Comparison of ENCODE assay signal across 8 cellular contexts in the genomic region with DNA sequence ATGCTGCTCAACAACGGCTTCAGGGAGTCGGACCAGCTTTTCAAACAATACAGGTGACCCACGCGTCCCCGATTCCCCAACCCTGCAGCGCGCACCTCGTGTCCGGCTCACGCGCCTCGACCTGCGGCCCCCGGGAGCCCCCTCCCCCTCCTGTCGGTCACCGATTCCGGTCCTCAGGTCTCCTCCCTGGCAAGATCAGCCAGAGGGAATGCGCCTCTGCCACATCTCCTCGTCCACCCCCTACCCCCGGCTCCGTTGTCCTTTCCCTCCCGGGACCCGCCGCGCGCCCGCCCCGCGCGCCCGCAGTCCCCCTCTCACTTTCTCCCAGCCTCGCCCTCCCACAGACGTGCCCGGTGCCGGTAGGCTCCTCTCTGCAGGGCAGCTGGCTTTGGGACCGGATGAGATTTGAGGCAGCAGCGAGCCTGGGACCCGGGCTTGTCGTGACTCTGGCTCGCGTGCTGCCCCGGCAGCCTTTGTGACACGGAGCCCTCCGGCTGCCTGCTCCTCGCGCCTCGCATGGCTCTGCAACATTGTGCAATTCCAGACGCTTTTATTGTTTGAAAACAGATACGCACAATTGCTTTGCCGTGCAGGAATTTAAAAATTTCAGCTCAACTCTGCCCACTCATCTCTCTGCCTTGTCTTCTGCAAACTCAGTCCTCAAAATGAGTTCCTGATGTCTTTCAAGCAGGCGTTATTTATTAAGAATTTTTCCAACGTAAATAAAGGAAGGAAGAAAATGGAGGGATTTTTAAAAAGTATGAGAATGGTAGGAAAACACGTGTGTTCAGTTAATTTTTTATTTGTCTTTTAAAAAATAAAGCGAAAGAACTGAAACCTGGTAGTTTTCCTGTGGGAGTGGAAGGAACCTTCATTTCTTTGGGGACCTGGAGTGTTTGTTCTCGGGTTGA. TPM values are rescaled to one million over a fixed set of nuclear protein-coding genes. Genes with fewer than 3 reads are reported as not detected.
A peak's percentile ranks its signal among the peaks of the same experiment; 100 is the strongest.
DNase-seq lines count a peak whose midpoint lies in the region; ATAC-seq, FAIRE-seq and TF ChIP-seq lines count a peak whose summit lies in the region.

No MANE protein-coding gene starts in this region.

- H3K36me3 ChIP-seq in liver (ENCODE audit: control insufficient read depth in 4 of 4, insufficient read depth in 3 of 4, low read depth in 1 of 4, low read length in 3 of 4), result no peaks in the 10 kb centered on the region

- no peaks in the 10 kb centered on the region for H3K27me3 Mint-ChIP-seq in activated CD4-positive, alpha-beta T cell treated with anti-CD3 and anti-CD28 coated beads, Interleukin-2, amount 10 ng/mL, durations not matched to agents 7 days and 5 days

- H3K4me3 Mint-ChIP-seq in activated CD4-positive, alpha-beta T cell treated with anti-CD3 and anti-CD28 coated beads, Interleukin-2, amount 10 ng/mL, durations not matched to agents 7 days and 5 days, result peak overlapping the region; percentile 94

- CTCF ChIA-PET in activated CD4-positive, alpha-beta T cell treated with anti-CD3 and anti-CD28 coated beads, Interleukin-2, amount 10 ng/mL, durations not matched to agents 7 days and 5 days (lab: Charles Lee), result interaction anchor here (1.0 kb wide), 1 partner anchor 16 kb away, joined by 3 read pairs; no protein-coding TSS in a partner anchor

- H3K9me3 ChIP-seq in liver (ENCODE audit: control insufficient read depth in 4 of 4, low read length in 3 of 4), result no peaks in the 10 kb centered on the region

- peak overlapping the region; percentile 95 to 96 for H3K27ac ChIP-seq in liver (ENCODE audit: low read depth in 1 of 2, low read length in 2 of 2)

- DNase-seq in GM12891 (ENCODE audit: insufficient read length, low spot score) (no peak), NCI-H1105 (lab: John Stamatoyannopoulos, UW) (peak; percentile 22), ecto neural progenitor cell (ENCODE audit: low spot score) (peak; percentile 72)
- peak; percentile 59 for DNase-seq in activated CD4-positive, alpha-beta T cell treated with anti-CD3 and anti-CD28 coated beads, Interleukin-2, amount 10 ng/mL, durations not matched to agents 7 days and 5 days
- peak; percentile 34 to 39 for DNase-seq in stimulated activated CD4-positive, alpha-beta T cell treated with anti-CD3 and anti-CD28 coated beads, Interleukin-4, amount 100 ng/mL, for 48 hours (ENCODE audit: low read depth in 2 of 2)

- WGBS in liver, result 1% methylated on average over 55 of the region's 55 CpGs

- TF ChIP-seq CTCF in liver (IDR thresholded peaks at IDR 0.05; ENCODE audit: low read depth, low read length, missing input control), result no peak

- no peaks in the 10 kb centered on the region for H3K9me3 Mint-ChIP-seq in activated CD4-positive, alpha-beta T cell treated with anti-CD3 and anti-CD28 coated beads, Interleukin-2, amount 10 ng/mL, durations not matched to agents 7 days and 5 days

- peaks cover 76% of the 10 kb centered on the region for H3K4me1 Mint-ChIP-seq in activated CD4-positive, alpha-beta T cell treated with anti-CD3 and anti-CD28 coated beads, Interleukin-2, amount 10 ng/mL, durations not matched to agents 7 days and 5 days

- peaks cover 11 to 52% (median 31%) of the 10 kb centered on the region in 4 donors for H3K4me1 ChIP-seq in liver (ENCODE audit: control insufficient read depth in 4 of 4, insufficient read depth in 4 of 4, low read length in 3 of 4)

- H3K36me3 Mint-ChIP-seq in activated CD4-positive, alpha-beta T cell treated with anti-CD3 and anti-CD28 coated beads, Interleukin-2, amount 10 ng/mL, durations not matched to agents 7 days and 5 days (ENCODE audit: low read depth), result peaks cover 43% of the 10 kb centered on the region

- POLR2A ChIA-PET in activated CD4-positive, alpha-beta T cell treated with anti-CD3 and anti-CD28 coated beads, Interleukin-2, amount 10 ng/mL, durations not matched to agents 7 days and 5 days (lab: Charles Lee), result interaction anchor here (0.6 kb wide), 1 partner anchor 95 kb away, joined by 3 read pairs; no protein-coding TSS in a partner anchor

- TF ChIP-seq POLR2A in GM12891 (IDR thresholded peaks at IDR 0.05; ENCODE audit: low read depth, low read length), result no peak

- ATAC-seq in HG02981 (IDR thresholded peaks at IDR 0.05; ENCODE audit: unreplicated experiment) (no peak), HG02798 (IDR thresholded peaks at IDR 0.05; ENCODE audit: poor library complexity, unreplicated experiment) (no peak)

- peak overlapping the region; percentile 67 to 92 (median 90) for H3K4me3 ChIP-seq in liver (ENCODE audit: low read depth in 1 of 3, low read length in 3 of 3)

- peak; percentile 71 for FAIRE-seq in GM12891 (lab: Jason Lieb, UNC)

- TF ChIP-seq RAD21 in liver (IDR thresholded peaks at IDR 0.05), result no peak

- peak overlapping the region; percentile 71 to 78 for H3K9ac ChIP-seq in liver (ENCODE audit: low read depth in 1 of 2, low read length in 2 of 2)

- peak overlapping the region; percentile 95 for H3K27ac Mint-ChIP-seq in activated CD4-positive, alpha-beta T cell treated with anti-CD3 and anti-CD28 coated beads, Interleukin-2, amount 10 ng/mL, durations not matched to agents 7 days and 5 days

- no peaks in the 10 kb centered on the region for H3K27me3 ChIP-seq in liver (ENCODE audit: control insufficient read depth in 4 of 4, insufficient read depth in 4 of 4, low read length in 3 of 4)

TF ChIP-seq in GM12891, 5 proteins besides CTCF, POLR2A, EP300 and RAD21:
- no peak for TF ChIP-seq PAX5 (IDR thresholded peaks at IDR 0.05; ENCODE audit: insufficient read depth, low read length, severe bottlenecking)
- no peak; the same call in 1 of the 2 replicates for TF ChIP-seq POLR2AphosphoS5 (IDR thresholded peaks at IDR 0.05; ENCODE audit: low read depth, low read length)
- no peak for TF ChIP-seq TAF1 (IDR thresholded peaks at IDR 0.05; ENCODE audit: low read depth, low read length)
- TF ChIP-seq SPI1 (IDR thresholded peaks at IDR 0.05; ENCODE audit: low read depth, low read length), result no peak
- no peak for TF ChIP-seq POU2F2 (IDR thresholded peaks at IDR 0.05; ENCODE audit: low read depth, low read length)
TF ChIP-seq in GM12891: peak in this region for 0.

TF ChIP-seq in liver, 16 proteins besides CTCF, POLR2A, EP300 and RAD21:
- TF ChIP-seq, protein P1, sequence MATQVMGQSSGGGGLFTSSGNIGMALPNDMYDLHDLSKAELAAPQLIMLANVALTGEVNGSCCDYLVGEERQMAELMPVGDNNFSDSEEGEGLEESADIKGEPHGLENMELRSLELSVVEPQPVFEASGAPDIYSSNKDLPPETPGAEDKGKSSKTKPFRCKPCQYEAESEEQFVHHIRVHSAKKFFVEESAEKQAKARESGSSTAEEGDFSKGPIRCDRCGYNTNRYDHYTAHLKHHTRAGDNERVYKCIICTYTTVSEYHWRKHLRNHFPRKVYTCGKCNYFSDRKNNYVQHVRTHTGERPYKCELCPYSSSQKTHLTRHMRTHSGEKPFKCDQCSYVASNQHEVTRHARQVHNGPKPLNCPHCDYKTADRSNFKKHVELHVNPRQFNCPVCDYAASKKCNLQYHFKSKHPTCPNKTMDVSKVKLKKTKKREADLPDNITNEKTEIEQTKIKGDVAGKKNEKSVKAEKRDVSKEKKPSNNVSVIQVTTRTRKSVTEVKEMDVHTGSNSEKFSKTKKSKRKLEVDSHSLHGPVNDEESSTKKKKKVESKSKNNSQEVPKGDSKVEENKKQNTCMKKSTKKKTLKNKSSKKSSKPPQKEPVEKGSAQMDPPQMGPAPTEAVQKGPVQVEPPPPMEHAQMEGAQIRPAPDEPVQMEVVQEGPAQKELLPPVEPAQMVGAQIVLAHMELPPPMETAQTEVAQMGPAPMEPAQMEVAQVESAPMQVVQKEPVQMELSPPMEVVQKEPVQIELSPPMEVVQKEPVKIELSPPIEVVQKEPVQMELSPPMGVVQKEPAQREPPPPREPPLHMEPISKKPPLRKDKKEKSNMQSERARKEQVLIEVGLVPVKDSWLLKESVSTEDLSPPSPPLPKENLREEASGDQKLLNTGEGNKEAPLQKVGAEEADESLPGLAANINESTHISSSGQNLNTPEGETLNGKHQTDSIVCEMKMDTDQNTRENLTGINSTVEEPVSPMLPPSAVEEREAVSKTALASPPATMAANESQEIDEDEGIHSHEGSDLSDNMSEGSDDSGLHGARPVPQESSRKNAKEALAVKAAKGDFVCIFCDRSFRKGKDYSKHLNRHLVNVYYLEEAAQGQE (IDR thresholded peaks at IDR 0.05), result peak; percentile 19
- TF ChIP-seq, protein P2, sequence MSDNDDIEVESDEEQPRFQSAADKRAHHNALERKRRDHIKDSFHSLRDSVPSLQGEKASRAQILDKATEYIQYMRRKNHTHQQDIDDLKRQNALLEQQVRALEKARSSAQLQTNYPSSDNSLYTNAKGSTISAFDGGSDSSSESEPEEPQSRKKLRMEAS (IDR thresholded peaks at IDR 0.05), result peak; percentile 20
- TF ChIP-seq RXRA (IDR thresholded peaks at IDR 0.05), result no peak

RNA-seq across cellular contexts. Expression of a gene that starts 0.7 kb away (rescaled TPM):
- 62.5 TPM for polyA plus RNA-seq in GM12891 (2012; ENCODE audit: low read depth, missing spikeins)
- total RNA-seq in activated CD4-positive, alpha-beta T cell treated with anti-CD3 and anti-CD28 coated beads, Interleukin-2, amount 10 ng/mL, durations not matched to agents 7 days and 5 days, result 10 to 100 TPM; 93.0 to 93.5 TPM
- 10 to 100 TPM; 22.8 to 55.1 TPM for total RNA-seq in liver
- polyA plus RNA-seq in liver, result 10 to 100 TPM; 35.3 to 41.9 TPM
